29 cellular contexts compared by ENCODE assay signal in genomic region chr13:109717686-109718085, GRCh38.
"Had no signal": no experiment of that assay in that cellular context is flagged by ENCODE, and none has a peak within 500 bp of the region (broad histone marks: within the 10 kb centered on the region; RNA-seq: fewer than 3 reads in every experiment).

No MANE protein-coding gene starts in this region.

- H3K27ac Mint-ChIP-seq: stimulated activated effector memory CD8-positive, alpha-beta T cell treated with anti-CD3 and anti-CD28 coated beads, Interleukin-12 subunit alpha, Interleukin-12 subunit beta, amount 100 ng/mL, for 72 hours; stimulated activated memory B cell treated with anti-CD40 and anti-IgM and Interleukin-4, amounts not matched to agents 10 μg/mL and 1 μg/mL and 100 μg/mL, for 72 hours; stimulated activated naive B cell treated with anti-CD40 and anti-IgM and Interleukin-4, amounts not matched to agents 10 μg/mL and 1 μg/mL and 100 μg/mL, for 72 hours; stimulated activated naive CD8-positive, alpha-beta T cell treated with anti-CD3 and anti-CD28 coated beads, Interleukin-15, Interleukin-2, amounts not matched to agents 100 ng/mL and 50 ng/mL, for 24 hours; type B pancreatic cell had no signal

- FAIRE-seq: urothelium cell line had no signal

- H3K27ac ChIP-seq: stomach, suprapubic skin, testis, thoracic aorta, thyroid gland, tibial artery, tibial nerve, transverse colon, upper lobe of left lung, upper lobe of right lung, uterus, vagina had no signal

- ATAC-seq: stimulated activated effector memory CD8-positive, alpha-beta T cell treated with anti-CD3 and anti-CD28 coated beads, Interleukin-12 subunit alpha, Interleukin-12 subunit beta, amount 100 ng/mL, for 72 hours; stimulated activated memory B cell treated with anti-CD40 and anti-IgM and Interleukin-4, amounts not matched to agents 10 μg/mL and 1 μg/mL and 100 μg/mL, for 72 hours; stimulated activated naive B cell treated with anti-CD40 and anti-IgM and Interleukin-4, amounts not matched to agents 10 μg/mL and 1 μg/mL and 100 μg/mL, for 72 hours; stimulated activated naive CD8-positive, alpha-beta T cell treated with anti-CD3 and anti-CD28 coated beads, Interleukin-15, amount 100 ng/mL, for 72 hours; stimulated activated naive CD8-positive, alpha-beta T cell treated with anti-CD3 and anti-CD28 coated beads, Interleukin-15, Interleukin-2, amounts not matched to agents 100 U/mL and 50 U/mL, for 24 hours; upper lobe of right lung had no signal

- H3K4me3 Mint-ChIP-seq: stimulated activated effector memory CD8-positive, alpha-beta T cell treated with anti-CD3 and anti-CD28 coated beads, Interleukin-12 subunit alpha, Interleukin-12 subunit beta, amount 100 ng/mL, for 72 hours; stimulated activated memory B cell treated with anti-CD40 and anti-IgM and Interleukin-4, amounts not matched to agents 10 μg/mL and 1 μg/mL and 100 μg/mL, for 72 hours; stimulated activated naive B cell treated with anti-CD40 and anti-IgM and Interleukin-4, amounts not matched to agents 10 μg/mL and 1 μg/mL and 100 μg/mL, for 72 hours; stimulated activated naive CD8-positive, alpha-beta T cell treated with anti-CD3 and anti-CD28 coated beads, Interleukin-15, amount 100 ng/mL, for 72 hours; stimulated activated naive CD8-positive, alpha-beta T cell treated with anti-CD3 and anti-CD28 coated beads, Interleukin-15, Interleukin-2, amounts not matched to agents 100 ng/mL and 50 ng/mL, for 24 hours; type B pancreatic cell had no signal

- H3K36me3 Mint-ChIP-seq: stimulated activated effector memory CD8-positive, alpha-beta T cell treated with anti-CD3 and anti-CD28 coated beads, Interleukin-12 subunit alpha, Interleukin-12 subunit beta, amount 100 ng/mL, for 72 hours; stimulated activated memory B cell treated with anti-CD40 and anti-IgM and Interleukin-4, amounts not matched to agents 10 μg/mL and 1 μg/mL and 100 μg/mL, for 72 hours; stimulated activated naive B cell treated with anti-CD40 and anti-IgM and Interleukin-4, amounts not matched to agents 10 μg/mL and 1 μg/mL and 100 μg/mL, for 72 hours; type B pancreatic cell had no signal

- H3K4me1 Mint-ChIP-seq: stimulated activated effector memory CD8-positive, alpha-beta T cell treated with anti-CD3 and anti-CD28 coated beads, Interleukin-12 subunit alpha, Interleukin-12 subunit beta, amount 100 ng/mL, for 72 hours; stimulated activated memory B cell treated with anti-CD40 and anti-IgM and Interleukin-4, amounts not matched to agents 10 μg/mL and 1 μg/mL and 100 μg/mL, for 72 hours; stimulated activated naive CD8-positive, alpha-beta T cell treated with anti-CD3 and anti-CD28 coated beads, Interleukin-15, amount 100 ng/mL, for 72 hours had no signal

- H3K27me3 ChIP-seq: stomach, suprapubic skin, testis, thyroid gland, tibial artery, tibial nerve, transverse colon, upper lobe of left lung, upper lobe of right lung, uterus, vagina had no signal

- H3K36me3 ChIP-seq: stomach, suprapubic skin, thoracic aorta, thyroid gland, tibial artery, tibial nerve, transverse colon, upper lobe of left lung, upper lobe of right lung, uterus, vagina had no signal

- DNase-seq: stimulated activated CD4-positive, alpha-beta T cell treated with anti-CD3 and anti-CD28 coated beads, Interleukin-2, amount 100 ng/mL, for 48 hours; stimulated activated CD4-positive, alpha-beta T cell treated with anti-CD3 and anti-CD28 coated beads, Interleukin-4, amount 100 ng/mL, for 1 hour; stimulated activated CD4-positive, alpha-beta T cell treated with anti-CD3 and anti-CD28 coated beads, Interleukin-4, amount 100 ng/mL, for 24 hours; stimulated activated CD4-positive, alpha-beta T cell treated with anti-CD3 and anti-CD28 coated beads, Interleukin-4, amount 100 ng/mL, for 4 hours; stimulated activated CD8-positive, alpha-beta memory T cell treated with anti-CD3 and anti-CD28 coated beads, Interleukin-4, amount 100 ng/mL, for 48 hours; stimulated activated naive B cell treated with anti-CD40 and anti-IgM and Interleukin-4, amounts not matched to agents 10 μg/mL and 1 μg/mL and 100 μg/mL, for 72 hours; stimulated activated naive CD4-positive, alpha-beta T cell; stimulated activated naive CD4-positive, alpha-beta T cell treated with Interleukin-2 at 50 U/mL for 16 hours; stimulated activated naive CD8-positive, alpha-beta T cell treated with anti-CD3 and anti-CD28 coated beads, Interleukin-15, amount 100 ng/mL, for 72 hours; stimulated activated naive CD8-positive, alpha-beta T cell treated with anti-CD3 and anti-CD28 coated beads, Interleukin-15, Interleukin-2, amounts not matched to agents 100 U/mL and 50 U/mL, for 24 hours; stomach; substantia nigra; testis; thyroid gland; tibial artery; transverse colon; trophoblast cell; upper lobe of left lung; upper lobe of right lung; uterus had no signal

- H3K9me3 Mint-ChIP-seq: stimulated activated effector memory CD8-positive, alpha-beta T cell treated with anti-CD3 and anti-CD28 coated beads, Interleukin-12 subunit alpha, Interleukin-12 subunit beta, amount 100 ng/mL, for 72 hours; stimulated activated memory B cell treated with anti-CD40 and anti-IgM and Interleukin-4, amounts not matched to agents 10 μg/mL and 1 μg/mL and 100 μg/mL, for 72 hours; stimulated activated naive B cell treated with anti-CD40 and anti-IgM and Interleukin-4, amounts not matched to agents 10 μg/mL and 1 μg/mL and 100 μg/mL, for 72 hours; stimulated activated naive CD8-positive, alpha-beta T cell treated with anti-CD3 and anti-CD28 coated beads, Interleukin-15, amount 100 ng/mL, for 72 hours; stimulated activated naive CD8-positive, alpha-beta T cell treated with anti-CD3 and anti-CD28 coated beads, Interleukin-15, Interleukin-2, amounts not matched to agents 100 ng/mL and 50 ng/mL, for 24 hours; type B pancreatic cell had no signal

- H3K4me1 ChIP-seq: stomach, suprapubic skin, testis, thyroid gland, tibial artery, tibial nerve, upper lobe of left lung, upper lobe of right lung, uterus, vagina had no signal

- H3K4me3 ChIP-seq: stomach, suprapubic skin, testis, thoracic aorta, thyroid gland, tibial artery, tibial nerve, transverse colon, upper lobe of left lung, upper lobe of right lung, uterus, vagina had no signal

- H3K9me3 ChIP-seq: stomach, suprapubic skin, testis, thoracic aorta, thyroid gland, tibial artery, tibial nerve, transverse colon, upper lobe of left lung, upper lobe of right lung, uterus, vagina had no signal

- H3K27me3 Mint-ChIP-seq: stimulated activated memory B cell treated with anti-CD40 and anti-IgM and Interleukin-4, amounts not matched to agents 10 μg/mL and 1 μg/mL and 100 μg/mL, for 72 hours; stimulated activated naive B cell treated with anti-CD40 and anti-IgM and Interleukin-4, amounts not matched to agents 10 μg/mL and 1 μg/mL and 100 μg/mL, for 72 hours; type B pancreatic cell had no signal
